ENCODE assay signal across 8 cellular contexts in genomic region chr15:45023659-45024320, GRCh38. TPM values are rescaled to one million over a fixed set of nuclear protein-coding genes. Genes with fewer than 3 reads are reported as not detected.
DNase-seq lines count a peak whose midpoint lies in the region; ATAC-seq and TF ChIP-seq lines count a peak whose summit lies in the region.

No MANE protein-coding gene starts in this region.

- peak overlapping the region; percentile 84 for H3K4me3 Mint-ChIP-seq in T-helper 2 cell treated with Interferon-gamma antibody and Interleukin-4, amounts not matched to agents 5 μg/mL and 100 μg/mL, for 36 hours
- H3K4me3 Mint-ChIP-seq in chondrocyte (ENCODE audit: unreplicated experiment) (peak overlapping the region; percentile 83), memory B cell (peak overlapping the region; percentile 89)

- H3K9me3 Mint-ChIP-seq in T-helper 2 cell treated with Interferon-gamma antibody and Interleukin-4, amounts not matched to agents 5 μg/mL and 100 μg/mL, for 36 hours = no peaks in the 10 kb centered on the region
- no peaks in the 10 kb centered on the region for H3K9me3 Mint-ChIP-seq in chondrocyte (ENCODE audit: low read depth)
- H3K9me3 Mint-ChIP-seq in memory B cell = no peaks in the 10 kb centered on the region

- intact Hi-C loops in upper lobe of right lung (cut with DNase I) = no loop called here

- no peak for DNase-seq in T-helper 2 cell treated with Interferon-gamma antibody and Interleukin-4, amounts not matched to agents 5 μg/mL and 100 μg/mL, for 36 hours (ENCODE audit: low spot score)
- DNase-seq in T-helper 2 cell = no peak
- DNase-seq in NCI-H460 (ENCODE audit: extremely low read depth, low read depth) = peak; percentile 5
- DNase-seq in chondrocyte (ENCODE audit: low spot score) = no peak
- no peak for DNase-seq in memory B cell (ENCODE audit: low spot score in 2 of 2)
- DNase-seq in upper lobe of right lung = no peak
- DNase-seq in COR-L47 (lab: John Stamatoyannopoulos, UW) = no peak

- H3K9me3 ChIP-seq in upper lobe of right lung = no peaks in the 10 kb centered on the region

- H3K27ac ChIP-seq in upper lobe of right lung = peak overlapping the region; percentile 40

- H3K36me3 ChIP-seq in upper lobe of right lung = no peaks in the 10 kb centered on the region

- peaks cover 8% of the 10 kb centered on the region for H3K4me1 Mint-ChIP-seq in T-helper 2 cell treated with Interferon-gamma antibody and Interleukin-4, amounts not matched to agents 5 μg/mL and 100 μg/mL, for 36 hours (ENCODE audit: low read depth)
- H3K4me1 Mint-ChIP-seq in chondrocyte (ENCODE audit: low read depth) (peaks cover 9% of the 10 kb centered on the region), memory B cell (peaks cover 20% of the 10 kb centered on the region)

- ATAC-seq in memory B cell (ENCODE audit: low read depth) (no peak), upper lobe of right lung (no peak), GM21390 (IDR thresholded peaks at IDR 0.05; ENCODE audit: unreplicated experiment) (no peak)

- peaks cover 12% of the 10 kb centered on the region for H3K27me3 Mint-ChIP-seq in T-helper 2 cell treated with Interferon-gamma antibody and Interleukin-4, amounts not matched to agents 5 μg/mL and 100 μg/mL, for 36 hours (ENCODE audit: low read depth)
- H3K27me3 Mint-ChIP-seq in chondrocyte (ENCODE audit: low read depth) (peaks cover 13% of the 10 kb centered on the region), memory B cell (peaks cover 6% of the 10 kb centered on the region)

- peak overlapping the region; percentile 60 for H3K4me3 ChIP-seq in upper lobe of right lung

- peaks cover 7% of the 10 kb centered on the region for H3K27me3 ChIP-seq in upper lobe of right lung

- TF ChIP-seq CTCF in chondrocyte (IDR thresholded peaks at IDR 0.05) = no peak
- TF ChIP-seq CTCF in upper lobe of right lung (IDR thresholded peaks at IDR 0.05) = no peak

- H3K27ac Mint-ChIP-seq in T-helper 2 cell treated with Interferon-gamma antibody and Interleukin-4, amounts not matched to agents 5 μg/mL and 100 μg/mL, for 36 hours = peak overlapping the region; percentile 69
- peak overlapping the region; percentile 85 for H3K27ac Mint-ChIP-seq in chondrocyte (ENCODE audit: unreplicated experiment)
- H3K27ac Mint-ChIP-seq in memory B cell = peak overlapping the region; percentile 28

- no peaks in the 10 kb centered on the region for H3K36me3 Mint-ChIP-seq in T-helper 2 cell treated with Interferon-gamma antibody and Interleukin-4, amounts not matched to agents 5 μg/mL and 100 μg/mL, for 36 hours (ENCODE audit: low read depth)
- H3K36me3 Mint-ChIP-seq in chondrocyte (ENCODE audit: low read depth) (no peaks in the 10 kb centered on the region), memory B cell (peaks cover 2% of the 10 kb centered on the region)

- peaks cover 5% of the 10 kb centered on the region for H3K4me1 ChIP-seq in upper lobe of right lung

RNA-seq across cellular contexts. Expression of gene SORD, which starts 0.8 kb away (rescaled TPM):
- total RNA-seq in NCI-H460 (2014; rRNA removed; shearing (Covaris generic)) = 65.1 and 65.5 TPM in 2 replicates
- 75.0 and 95.0 TPM in 2 replicates for polyA plus RNA-seq in NCI-H460 (2014; cell fraction: nucleus; rRNA removed)
- total RNA-seq in chondrocyte (10.6 to 12.6 TPM (median 10.7 TPM) in 3 replicates), upper lobe of right lung (7.3 TPM)

Comparison
In these comparisons a context has a peak if more than half of its experiments do, and no peak if none do; other contexts are left out.
1. H3K27ac Mint-ChIP-seq: peak in every context shown above with its lines; median percentile 85 in chondrocyte; 69 in T-helper 2 cell treated with Interferon-gamma antibody and Interleukin-4, amounts not matched to agents 5 μg/mL and 100 μg/mL, for 36 hours; 28 in memory B cell.